In the genomic region with DNA sequence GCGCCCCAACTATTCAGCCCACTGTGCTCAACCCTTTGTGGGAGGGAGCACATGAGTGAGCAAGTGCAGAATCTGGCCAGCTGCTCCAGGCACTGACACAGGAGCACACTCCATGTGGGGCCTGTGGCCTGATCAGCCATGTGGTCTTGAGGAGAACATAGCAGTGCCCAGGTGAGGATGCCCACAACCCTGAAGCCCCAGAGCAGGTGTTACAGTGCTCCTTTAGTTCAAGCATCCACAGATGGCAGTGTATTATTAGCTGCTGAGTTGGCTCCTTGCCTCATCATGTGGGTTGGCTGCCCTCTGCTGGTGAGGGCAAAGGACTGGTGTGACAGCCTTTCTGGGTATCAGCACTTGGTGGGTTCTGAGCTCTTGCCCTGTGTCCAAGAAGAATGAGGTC, we compare ENCODE assay signal across 9 cellular contexts.
A peak's percentile ranks its signal among the peaks of the same experiment; 100 is the strongest.
DNase-seq lines count a peak whose midpoint lies in the region; ATAC-seq, FAIRE-seq and TF ChIP-seq lines count a peak whose summit lies in the region.
"Had no signal": no experiment of that assay in that cellular context is flagged by ENCODE, and none has a peak within 500 bp of the region (broad histone marks: within the 10 kb centered on the region; RNA-seq: fewer than 3 reads in every experiment).

No MANE protein-coding gene starts in this region.

- no peak for TF ChIP-seq EP300 in gastroesophageal sphincter (IDR thresholded peaks at IDR 0.05)

- H2AFZ ChIP-seq in OCI-LY3 (ENCODE audit: low read depth, low read length): no peak overlapping the region

- no peak for FAIRE-seq in small intestine (lab: Jason Lieb, UNC)

- H3K4me3 ChIP-seq in OCI-LY3 (ENCODE audit: low read length) (no peak overlapping the region), small intestine (ENCODE audit: low read depth in 1 of 2, low read length in 2 of 2) (no peak overlapping the region), gastroesophageal sphincter (no peak overlapping the region)

- in situ Hi-C loops in GM13976 (cut with MboI; ENCODE audit: low sequenced_read_pairs, unreplicated experiment): no loop called here

- no peaks in the 10 kb centered on the region for H3K27me3 ChIP-seq in OCI-LY3 (ENCODE audit: low read depth, low read length)
- no peaks in the 10 kb centered on the region for H3K27me3 ChIP-seq in small intestine (ENCODE audit: control insufficient read depth in 2 of 2, insufficient read depth in 2 of 2, low read length in 2 of 2)
- no peaks in the 10 kb centered on the region for H3K27me3 ChIP-seq in gastroesophageal sphincter

- no peaks in the 10 kb centered on the region for H3K36me3 ChIP-seq in OCI-LY3 (replicated peaks; ENCODE audit: low read depth, low read length)
- H3K36me3 ChIP-seq in small intestine (ENCODE audit: control insufficient read depth in 2 of 2, insufficient read depth in 2 of 2, low read length in 2 of 2): no peaks in the 10 kb centered on the region
- no peaks in the 10 kb centered on the region for H3K36me3 ChIP-seq in gastroesophageal sphincter

- no peak overlapping the region for H3K9ac ChIP-seq in OCI-LY3 (ENCODE audit: low read length)

- H3K9me3 ChIP-seq in OCI-LY3 (ENCODE audit: insufficient read depth, low read length) (no peaks in the 10 kb centered on the region), small intestine (ENCODE audit: control insufficient read depth, low read depth) (no peaks in the 10 kb centered on the region), gastroesophageal sphincter (no peaks in the 10 kb centered on the region)

- H3K4me1 ChIP-seq in OCI-LY3 (ENCODE audit: low read length) (no peaks in the 10 kb centered on the region), small intestine (ENCODE audit: control insufficient read depth in 2 of 2, insufficient read depth in 1 of 2, low read depth in 1 of 2, low read length in 1 of 2) (no peaks in the 10 kb centered on the region), gastroesophageal sphincter (no peaks in the 10 kb centered on the region)

- WGBS in small intestine, 3 donors: 94 to 100% (median 98%) methylated on average over 1 of the region's 1 CpG
- 100% methylated on average over 1 of the region's 1 CpG; no CpG with 5 or more reads in 1 of the 2 donors for WGBS in gastroesophageal sphincter (ENCODE audit: low coverage in 1 of 2), 2 donors

- TF ChIP-seq POLR2A in erythroblast (IDR thresholded peaks at IDR 0.05; ENCODE audit: low read length) (no peak), gastroesophageal sphincter (IDR thresholded peaks at IDR 0.05) (no peak)

- intact Hi-C loops in Right ventricle myocardium inferior (cut with DNase I): no loop called here

- H4K20me1 ChIP-seq in OCI-LY3 (ENCODE audit: insufficient read depth, low read length): no peaks in the 10 kb centered on the region

- ATAC-seq in HG03095 (IDR thresholded peaks at IDR 0.05; ENCODE audit: unreplicated experiment): peak; percentile 82
- ATAC-seq in Right ventricle myocardium inferior: no peak
- no peak for ATAC-seq in gastroesophageal sphincter

- H3K27ac ChIP-seq in OCI-LY3 (ENCODE audit: low read length): no peak overlapping the region
- H3K27ac ChIP-seq in small intestine (ENCODE audit: low read depth in 1 of 2, low read length in 1 of 2): no peak overlapping the region
- H3K27ac ChIP-seq in gastroesophageal sphincter: no peak overlapping the region

- TF ChIP-seq CTCF in GM13976 (IDR thresholded peaks at IDR 0.05; ENCODE audit: borderline replicate concordance, control extremely low read depth, extremely low read depth, insufficient read depth, missing control alignments) (peak; percentile 55), OCI-LY3 (IDR thresholded peaks at IDR 0.05; ENCODE audit: low read depth, low read length) (peak; percentile 86), gastroesophageal sphincter (IDR thresholded peaks at IDR 0.05) (peak in 1 of 4 experiments; percentile 30)

- H3K4me2 ChIP-seq in OCI-LY3 (ENCODE audit: low read length): no peak overlapping the region

- DNase-seq in COR-L47 (lab: John Stamatoyannopoulos, UW) (peak; percentile 14), GM13976 (ENCODE audit: low spot score) (peak; percentile 31), erythroblast (lab: John Stamatoyannopoulos, UW) (peak; percentile 23 to 50), small intestine (peak; percentile 23), Right ventricle myocardium inferior (ENCODE audit: missing footprints) (no peak)
- DNase-seq: naive B cell had no signal

- H3K79me2 ChIP-seq in OCI-LY3 (ENCODE audit: low read length): no peaks in the 10 kb centered on the region
